Comparison of ENCODE assay signal across 8 cellular contexts in genomic region chr5:68215888-68216736, GRCh38. TPM values are rescaled to one million over a fixed set of nuclear protein-coding genes. Genes with fewer than 3 reads are reported as not detected.
DNase-seq lines count a peak whose midpoint lies in the region; ATAC-seq lines count a peak whose summit lies in the region.

No MANE protein-coding gene starts in this region.

- no peaks in the 10 kb centered on the region for H3K9me3 ChIP-seq in right cardiac atrium (ENCODE audit: control insufficient read depth, low read length)

- peaks cover 7% of the 10 kb centered on the region for H3K4me1 ChIP-seq in right cardiac atrium (ENCODE audit: control insufficient read depth, insufficient read depth, low read length)

- peak overlapping the region; percentile 88 for H3K27ac ChIP-seq in right cardiac atrium (ENCODE audit: low read length)

- H3K36me3 Mint-ChIP-seq in activated naive CD8-positive, alpha-beta T cell, result peaks cover 6% of the 10 kb centered on the region

- intact Hi-C loops in right cardiac atrium (cut with DNase I), result loop anchor here in 2 of 4 donors (10.0 kb wide), 3 partner anchors 49 to 181 kb away; no protein-coding TSS in a partner anchor

- H3K4me3 Mint-ChIP-seq in activated naive CD8-positive, alpha-beta T cell, result peak overlapping the region; percentile 91

- peak; percentile 56 for ATAC-seq in GM21723 (IDR thresholded peaks at IDR 0.05; ENCODE audit: unreplicated experiment)
- peak; percentile 53 to 72 for ATAC-seq in right cardiac atrium

- DNase-seq in Daoy (ENCODE audit: low read depth), result peak; percentile 70
- DNase-seq in KG1 (lab: John Stamatoyannopoulos, UW), result peak; percentile 46
- peak; percentile 80 for DNase-seq in SKM-1 (lab: John Stamatoyannopoulos, UW; ENCODE audit: unreplicated experiment)
- peak; percentile 55 to 83 (median 82) for DNase-seq in right cardiac atrium
- DNase-seq in skeletal muscle cell (ENCODE audit: low read depth), result no peak
- no peak for DNase-seq in OCI-M2 (lab: John Stamatoyannopoulos, UW; ENCODE audit: unreplicated experiment)

- H3K4me1 Mint-ChIP-seq in activated naive CD8-positive, alpha-beta T cell (ENCODE audit: low read depth), result peaks cover 50% of the 10 kb centered on the region

- WGBS in right cardiac atrium, result under 1% methylated on average over 80 of the region's 80 CpGs

- H3K27ac Mint-ChIP-seq in activated naive CD8-positive, alpha-beta T cell, result peak overlapping the region; percentile 69

- no peaks in the 10 kb centered on the region for H3K27me3 ChIP-seq in right cardiac atrium (ENCODE audit: control insufficient read depth, insufficient read depth)

- H3K4me3 ChIP-seq in right cardiac atrium (ENCODE audit: low read length) (peak overlapping the region; percentile 80), skeletal muscle cell (ENCODE audit: low read depth, low read length) (peak overlapping the region; percentile 93)

- no peaks in the 10 kb centered on the region for H3K27me3 Mint-ChIP-seq in activated naive CD8-positive, alpha-beta T cell

- no peaks in the 10 kb centered on the region for H3K9me3 Mint-ChIP-seq in activated naive CD8-positive, alpha-beta T cell (ENCODE audit: low read depth)

RNA-seq across cellular contexts. Expression of gene PIK3R1, which starts 0.6 kb away (rescaled TPM):
- 8.2 and 13.8 TPM in 2 replicates for total RNA-seq in Daoy (2014; rRNA removed; shearing (Covaris generic))
- 100 to 1,000 TPM in 3 of 4 donors, 10 to 100 TPM in 1; 64.9 to 170 (median 116) TPM for total RNA-seq in right cardiac atrium
- 29.7 TPM for polyA plus RNA-seq in right cardiac atrium

Comparison
In these comparisons a context has a peak if more than half of its experiments do, and no peak if none do; other contexts are left out.
1. DNase-seq: peak in Daoy (single experiment), KG1 (single experiment), SKM-1 (single experiment) and right cardiac atrium (3 of 3); none in skeletal muscle cell (single experiment) and OCI-M2 (single experiment).